ENCODE assay signal across 14 cellular contexts in the genomic region with DNA sequence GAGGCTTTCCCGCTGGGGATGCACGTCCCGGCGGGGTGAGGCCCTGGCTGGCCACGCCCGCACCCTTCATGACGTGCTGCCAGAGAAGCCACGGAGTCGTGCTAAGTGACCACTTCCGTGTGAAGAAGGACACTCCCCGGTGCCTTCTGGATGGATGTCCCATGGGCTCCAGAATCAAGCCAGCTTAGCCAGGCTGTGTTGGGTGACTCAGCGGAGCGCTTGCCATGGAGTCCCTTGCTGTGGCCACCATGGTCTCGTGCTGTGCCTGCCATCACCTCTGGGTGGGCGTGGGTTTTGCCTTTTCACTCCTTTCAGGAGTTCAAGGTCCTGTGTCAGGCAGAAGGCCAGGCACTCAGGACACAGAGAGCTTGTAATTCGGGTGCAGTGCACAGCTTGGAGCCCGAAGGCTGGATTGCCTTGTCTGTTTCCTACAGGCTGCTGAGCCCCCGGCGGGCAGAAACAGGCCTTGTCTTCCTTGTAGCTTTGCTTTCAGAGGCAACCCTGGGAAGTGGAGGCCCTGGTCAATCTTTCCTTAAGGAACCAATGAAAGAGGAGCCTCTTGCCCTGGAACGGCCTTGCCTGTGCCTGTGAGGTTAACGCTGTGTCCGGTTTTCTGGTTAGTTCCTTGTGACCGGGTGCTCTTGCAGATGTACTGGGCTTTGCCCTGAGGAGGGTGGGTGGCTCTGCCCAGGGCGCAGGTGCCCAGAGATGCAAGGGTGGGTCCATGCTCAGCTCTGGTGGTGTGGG.
DNase-seq lines count a peak whose midpoint lies in the region; ATAC-seq, FAIRE-seq and TF ChIP-seq lines count a peak whose summit lies in the region.
"Had no signal": no experiment of that assay in that cellular context is flagged by ENCODE, and none has a peak within 500 bp of the region (broad histone marks: within the 10 kb centered on the region; RNA-seq: fewer than 3 reads in every experiment).

No MANE protein-coding gene starts in this region.

- H3K4me1 Mint-ChIP-seq in activated naive CD8-positive, alpha-beta T cell treated with anti-CD3 and anti-CD28 coated beads, Interleukin-2, amount 50 U/mL, for 24 hours = peaks cover 2% of the 10 kb centered on the region
- no peaks in the 10 kb centered on the region for H3K4me1 Mint-ChIP-seq in activated naive CD8-positive, alpha-beta T cell treated with anti-CD3 and anti-CD28 coated beads for 36 hours
- H3K4me1 Mint-ChIP-seq in activated T-cell treated with anti-CD3 and anti-CD28 coated beads, Interleukin-2, amount 50 U/mL, for 4 hours (ENCODE audit: low read depth) = no peaks in the 10 kb centered on the region

- H3K36me3 Mint-ChIP-seq in activated naive CD8-positive, alpha-beta T cell treated with anti-CD3 and anti-CD28 coated beads, Interleukin-2, amount 50 U/mL, for 24 hours (ENCODE audit: low read depth) = no peaks in the 10 kb centered on the region
- peaks cover 2% of the 10 kb centered on the region for H3K36me3 Mint-ChIP-seq in activated naive CD8-positive, alpha-beta T cell treated with anti-CD3 and anti-CD28 coated beads for 36 hours
- H3K36me3 Mint-ChIP-seq in activated T-cell treated with anti-CD3 and anti-CD28 coated beads, Interleukin-2, amount 50 U/mL, for 4 hours (ENCODE audit: insufficient read depth) = peaks cover 5% of the 10 kb centered on the region
- H3K36me3 Mint-ChIP-seq: activated CD4-positive, alpha-beta memory T cell treated with anti-CD3 and anti-CD28 coated beads for 36 hours had no signal

- H3K27me3 Mint-ChIP-seq in activated naive CD8-positive, alpha-beta T cell treated with anti-CD3 and anti-CD28 coated beads, Interleukin-2, amount 50 U/mL, for 24 hours = no peaks in the 10 kb centered on the region
- H3K27me3 Mint-ChIP-seq in activated naive CD8-positive, alpha-beta T cell treated with anti-CD3 and anti-CD28 coated beads for 36 hours = no peaks in the 10 kb centered on the region
- no peaks in the 10 kb centered on the region for H3K27me3 Mint-ChIP-seq in activated T-cell treated with anti-CD3 and anti-CD28 coated beads, Interleukin-2, amount 50 U/mL, for 4 hours (ENCODE audit: low read depth)
- H3K27me3 Mint-ChIP-seq: activated CD4-positive, alpha-beta memory T cell treated with anti-CD3 and anti-CD28 coated beads for 36 hours had no signal

- no peak overlapping the region for H3K9ac ChIP-seq in HepG2 (ENCODE audit: insufficient read depth, low read depth, low read length)
- no peak overlapping the region for H3K9ac ChIP-seq in Karpas-422 (ENCODE audit: low read length)

- no peak overlapping the region for H3K4me3 Mint-ChIP-seq in activated naive CD8-positive, alpha-beta T cell treated with anti-CD3 and anti-CD28 coated beads, Interleukin-2, amount 50 U/mL, for 24 hours
- no peak overlapping the region for H3K4me3 Mint-ChIP-seq in activated naive CD8-positive, alpha-beta T cell treated with anti-CD3 and anti-CD28 coated beads for 36 hours
- H3K4me3 Mint-ChIP-seq in activated T-cell treated with anti-CD3 and anti-CD28 coated beads, Interleukin-2, amount 50 U/mL, for 4 hours = no peak overlapping the region
- H3K4me3 Mint-ChIP-seq: activated CD4-positive, alpha-beta memory T cell treated with anti-CD3 and anti-CD28 coated beads for 36 hours had no signal

- H3K4me1 ChIP-seq in Peyer's patch (peaks cover 0 to 32% (median 5%) of the 10 kb centered on the region in 4 donors), HepG2 (ENCODE audit: insufficient read depth, low read length) (no peaks in the 10 kb centered on the region), uterus (peaks cover 0 to 5% of the 10 kb centered on the region in 2 donors), Karpas-422 (ENCODE audit: low read length) (no peaks in the 10 kb centered on the region)
- H3K4me1 ChIP-seq: heart left ventricle, SJCRH30 had no signal

- no peak for FAIRE-seq in HepG2 (lab: Jason Lieb, UNC)

- H4K20me1 ChIP-seq in HepG2 (ENCODE audit: insufficient read depth, low read length) (no peaks in the 10 kb centered on the region), Karpas-422 (ENCODE audit: insufficient read depth, low read depth, low read length) (peaks cover 8% of the 10 kb centered on the region; the same call in 1 of the 2 replicates)

- H3K9me2 ChIP-seq in Karpas-422 (replicated peaks; ENCODE audit: insufficient read depth, low read length) = no peaks in the 10 kb centered on the region

- peak overlapping the region in 3 of 4 donors; percentile 58 to 97 (median 95) for H3K27ac ChIP-seq in Peyer's patch
- no peak overlapping the region for H3K27ac ChIP-seq in HepG2 (ENCODE audit: extremely low read length, insufficient read depth, low read length)
- H3K27ac ChIP-seq in uterus = peak overlapping the region; percentile 76 to 84
- H3K27ac ChIP-seq in Karpas-422 (ENCODE audit: low read length) = no peak overlapping the region
- H3K27ac ChIP-seq: heart left ventricle, SJCRH30 had no signal

- TF ChIP-seq POLR2A in Peyer's patch (IDR thresholded peaks at IDR 0.05) = no peak
- TF ChIP-seq POLR2A in HepG2 (IDR thresholded peaks at IDR 0.05; ENCODE audit: insufficient read depth in 1 of 2, low read depth in 2 of 2, low read length in 2 of 2) = no peak
- TF ChIP-seq POLR2A in uterus (IDR thresholded peaks at IDR 0.05) = no peak

- POLR2A ChIA-PET in HepG2 (lab: Yijun Ruan, JAX) = no interaction called here

- TF ChIP-seq EP300 in HepG2 (IDR thresholded peaks at IDR 0.05; ENCODE audit: low read depth in 2 of 2, low read length in 2 of 2) (no peak), HepG2 (CRISPR knock-in tag; IDR thresholded peaks at IDR 0.05; ENCODE audit: borderline replicate concordance) (no peak)

- no peaks in the 10 kb centered on the region for H3K27me3 ChIP-seq in Peyer's patch
- H3K27me3 ChIP-seq in HepG2 (ENCODE audit: control insufficient read depth in 1 of 2, insufficient read depth in 2 of 2, low read length in 2 of 2) = no peaks in the 10 kb centered on the region
- no peaks in the 10 kb centered on the region for H3K27me3 ChIP-seq in uterus
- no peaks in the 10 kb centered on the region for H3K27me3 ChIP-seq in Karpas-422 (ENCODE audit: low read length)
- H3K27me3 ChIP-seq: heart left ventricle, SJCRH30 had no signal

- intact Hi-C loops in HepG2 (cut with micrococcal nuclease; ENCODE audit: unreplicated experiment) = no loop called here
- intact Hi-C loops in uterus (cut with DNase I; ENCODE audit: low total_unique reads) = no loop called here

- peaks cover 0 to 6% (median 0%) of the 10 kb centered on the region in 3 donors for H3K36me3 ChIP-seq in Peyer's patch
- peaks cover 0 to 5% of the 10 kb centered on the region in 2 experiments; a peak in 2 of 5 replicates for H3K36me3 ChIP-seq in HepG2 (replicated peaks in 1 of 2; ENCODE audit: control insufficient read depth in 1 of 2, insufficient read depth in 2 of 2, low read length in 2 of 2)
- H3K36me3 ChIP-seq in uterus = no peaks in the 10 kb centered on the region
- H3K36me3 ChIP-seq in Karpas-422 (ENCODE audit: insufficient read depth, low read length) = no peaks in the 10 kb centered on the region
- H3K36me3 ChIP-seq: SJCRH30 had no signal

- H2AFZ ChIP-seq in HepG2 (ENCODE audit: low read length) = no peak overlapping the region
- H2AFZ ChIP-seq in Karpas-422 (ENCODE audit: low read length) = no peak overlapping the region

- H3K9me3 ChIP-seq in Peyer's patch = no peaks in the 10 kb centered on the region
- H3K9me3 ChIP-seq in HepG2 (ENCODE audit: low read length) = no peaks in the 10 kb centered on the region
- H3K9me3 ChIP-seq in uterus = no peaks in the 10 kb centered on the region
- H3K9me3 ChIP-seq in Karpas-422 (ENCODE audit: low read length) = no peaks in the 10 kb centered on the region
- H3K9me3 ChIP-seq: heart left ventricle, SJCRH30 had no signal

- H3K79me2 ChIP-seq in HepG2 (ENCODE audit: insufficient read depth, low read length) (no peaks in the 10 kb centered on the region), Karpas-422 (ENCODE audit: low read length) (peaks cover 24% of the 10 kb centered on the region)

- TF ChIP-seq RAD21 in HepG2 (CRISPR knock-in tag; IDR thresholded peaks at IDR 0.05) = no peak

- H3K9me3 Mint-ChIP-seq in activated naive CD8-positive, alpha-beta T cell treated with anti-CD3 and anti-CD28 coated beads, Interleukin-2, amount 50 U/mL, for 24 hours = no peaks in the 10 kb centered on the region
- no peaks in the 10 kb centered on the region for H3K9me3 Mint-ChIP-seq in activated naive CD8-positive, alpha-beta T cell treated with anti-CD3 and anti-CD28 coated beads for 36 hours
- H3K9me3 Mint-ChIP-seq in activated T-cell treated with anti-CD3 and anti-CD28 coated beads, Interleukin-2, amount 50 U/mL, for 4 hours = no peaks in the 10 kb centered on the region
- H3K9me3 Mint-ChIP-seq: activated CD4-positive, alpha-beta memory T cell treated with anti-CD3 and anti-CD28 coated beads for 36 hours had no signal

- no peak overlapping the region for H3K4me3 ChIP-seq in Peyer's patch
- no peak overlapping the region for H3K4me3 ChIP-seq in HepG2 (replicated peaks in 1 of 3; ENCODE audit: insufficient read depth in 1 of 3, low read depth in 2 of 3, low read length in 3 of 3)
- H3K4me3 ChIP-seq in uterus = no peak overlapping the region
- H3K4me3 ChIP-seq in Karpas-422 (ENCODE audit: low read length) = no peak overlapping the region
- H3K4me3 ChIP-seq: heart left ventricle, SJCRH30 had no signal

- WGBS in HepG2 (ENCODE audit: low lambda C conversion rate) = 95% methylated on average over 7 of the region's 24 CpGs

- DNase-seq in activated naive CD8-positive, alpha-beta T cell treated with anti-CD3 and anti-CD28 coated beads, Interleukin-2, amount 50 U/mL, for 24 hours = no peak
- no peak for DNase-seq in activated naive CD8-positive, alpha-beta T cell treated with anti-CD3 and anti-CD28 coated beads for 36 hours
- peak in 1 of 3 donors; percentile 50 for DNase-seq in Peyer's patch
- no peak for DNase-seq in HepG2 (ENCODE audit: low spot score)
- no peak for DNase-seq in uterus
- DNase-seq in Karpas-422 = no peak
- no peak for DNase-seq in activated T-cell treated with anti-CD3 and anti-CD28 coated beads, Interleukin-2, amount 50 U/mL, for 4 hours
- DNase-seq: activated CD4-positive, alpha-beta memory T cell treated with anti-CD3 and anti-CD28 coated beads for 36 hours; Calu3; islet precursor cell; MM.1S; SJCRH30 had no signal

- H3K4me2 ChIP-seq in HepG2 (ENCODE audit: low read depth, low read length) (no peak overlapping the region), Karpas-422 (ENCODE audit: low read depth, low read length, poor library complexity, severe bottlenecking) (no peak overlapping the region)

- H3K27ac Mint-ChIP-seq in activated naive CD8-positive, alpha-beta T cell treated with anti-CD3 and anti-CD28 coated beads, Interleukin-2, amount 50 U/mL, for 24 hours = no peak overlapping the region
- no peak overlapping the region for H3K27ac Mint-ChIP-seq in activated naive CD8-positive, alpha-beta T cell treated with anti-CD3 and anti-CD28 coated beads for 36 hours
- H3K27ac Mint-ChIP-seq: activated CD4-positive, alpha-beta memory T cell treated with anti-CD3 and anti-CD28 coated beads for 36 hours had no signal

- in situ Hi-C loops in HepG2 (cut with HindIII; ENCODE audit: extremely low pct_ligation_motif_present, low pct_unique_long_range_greater_than_20kb) = no loop called here

- ATAC-seq in activated naive CD8-positive, alpha-beta T cell treated with anti-CD3 and anti-CD28 coated beads, Interleukin-2, amount 50 U/mL, for 24 hours = peak; percentile 10
- ATAC-seq in HepG2 (no peak; the same call in 2 of the 3 replicates), HG02588 (IDR thresholded peaks at IDR 0.05; ENCODE audit: unreplicated experiment) (no peak)
- ATAC-seq in activated T-cell treated with anti-CD3 and anti-CD28 coated beads, Interleukin-2, amount 50 U/mL, for 4 hours = no peak
- ATAC-seq: heart left ventricle had no signal

- CTCF ChIA-PET in HepG2 (lab: Yijun Ruan, JAX; ENCODE audit: low intra/inter-chr PET ratio, low total read pairs) = no interaction called here

- TF ChIP-seq CTCF in Peyer's patch (IDR thresholded peaks at IDR 0.05) (no peak), HepG2 (CRISPR knock-in tag; IDR thresholded peaks at IDR 0.05) (no peak), uterus (IDR thresholded peaks at IDR 0.05) (no peak)

- no TSS peak for BruUV-seq in HepG2 (replicated peaks; lab: Mats Ljungman, UMichigan)

Comparison
In these comparisons a context has a peak if more than half of its experiments do, and no peak if none do; other contexts are left out.
1. H3K27ac ChIP-seq: peak in Peyer's patch (3 of 4) and uterus (2 of 2); none in HepG2 (single experiment) and Karpas-422 (single experiment).